1 cellular context compared by ENCODE assay signal in the genomic region with DNA sequence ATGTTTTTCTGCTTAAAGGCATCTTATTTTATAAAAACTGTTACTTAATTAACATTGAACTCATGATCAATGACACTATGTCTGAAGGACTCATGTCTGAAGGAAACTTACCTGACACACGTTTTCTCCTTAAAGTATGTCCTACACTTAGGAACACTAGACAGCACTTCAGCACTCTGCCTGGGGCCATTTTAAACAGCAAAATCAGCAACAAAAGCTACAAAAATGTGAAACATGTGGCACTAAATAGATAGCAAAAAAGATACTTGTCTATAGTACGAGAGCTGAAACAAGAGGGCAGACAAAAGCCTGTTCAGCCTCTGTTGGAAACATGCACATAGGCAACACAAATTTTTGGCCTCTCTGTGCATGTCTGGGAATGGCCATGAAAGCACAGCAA.
TF ChIP-seq lines count a peak whose summit lies in the region.

No MANE protein-coding gene starts in this region.

TF ChIP-seq in GM23338, 12 proteins besides CTCF, POLR2A, EP300 and RAD21 (continued from another document):
- TF ChIP-seq, protein P1, sequence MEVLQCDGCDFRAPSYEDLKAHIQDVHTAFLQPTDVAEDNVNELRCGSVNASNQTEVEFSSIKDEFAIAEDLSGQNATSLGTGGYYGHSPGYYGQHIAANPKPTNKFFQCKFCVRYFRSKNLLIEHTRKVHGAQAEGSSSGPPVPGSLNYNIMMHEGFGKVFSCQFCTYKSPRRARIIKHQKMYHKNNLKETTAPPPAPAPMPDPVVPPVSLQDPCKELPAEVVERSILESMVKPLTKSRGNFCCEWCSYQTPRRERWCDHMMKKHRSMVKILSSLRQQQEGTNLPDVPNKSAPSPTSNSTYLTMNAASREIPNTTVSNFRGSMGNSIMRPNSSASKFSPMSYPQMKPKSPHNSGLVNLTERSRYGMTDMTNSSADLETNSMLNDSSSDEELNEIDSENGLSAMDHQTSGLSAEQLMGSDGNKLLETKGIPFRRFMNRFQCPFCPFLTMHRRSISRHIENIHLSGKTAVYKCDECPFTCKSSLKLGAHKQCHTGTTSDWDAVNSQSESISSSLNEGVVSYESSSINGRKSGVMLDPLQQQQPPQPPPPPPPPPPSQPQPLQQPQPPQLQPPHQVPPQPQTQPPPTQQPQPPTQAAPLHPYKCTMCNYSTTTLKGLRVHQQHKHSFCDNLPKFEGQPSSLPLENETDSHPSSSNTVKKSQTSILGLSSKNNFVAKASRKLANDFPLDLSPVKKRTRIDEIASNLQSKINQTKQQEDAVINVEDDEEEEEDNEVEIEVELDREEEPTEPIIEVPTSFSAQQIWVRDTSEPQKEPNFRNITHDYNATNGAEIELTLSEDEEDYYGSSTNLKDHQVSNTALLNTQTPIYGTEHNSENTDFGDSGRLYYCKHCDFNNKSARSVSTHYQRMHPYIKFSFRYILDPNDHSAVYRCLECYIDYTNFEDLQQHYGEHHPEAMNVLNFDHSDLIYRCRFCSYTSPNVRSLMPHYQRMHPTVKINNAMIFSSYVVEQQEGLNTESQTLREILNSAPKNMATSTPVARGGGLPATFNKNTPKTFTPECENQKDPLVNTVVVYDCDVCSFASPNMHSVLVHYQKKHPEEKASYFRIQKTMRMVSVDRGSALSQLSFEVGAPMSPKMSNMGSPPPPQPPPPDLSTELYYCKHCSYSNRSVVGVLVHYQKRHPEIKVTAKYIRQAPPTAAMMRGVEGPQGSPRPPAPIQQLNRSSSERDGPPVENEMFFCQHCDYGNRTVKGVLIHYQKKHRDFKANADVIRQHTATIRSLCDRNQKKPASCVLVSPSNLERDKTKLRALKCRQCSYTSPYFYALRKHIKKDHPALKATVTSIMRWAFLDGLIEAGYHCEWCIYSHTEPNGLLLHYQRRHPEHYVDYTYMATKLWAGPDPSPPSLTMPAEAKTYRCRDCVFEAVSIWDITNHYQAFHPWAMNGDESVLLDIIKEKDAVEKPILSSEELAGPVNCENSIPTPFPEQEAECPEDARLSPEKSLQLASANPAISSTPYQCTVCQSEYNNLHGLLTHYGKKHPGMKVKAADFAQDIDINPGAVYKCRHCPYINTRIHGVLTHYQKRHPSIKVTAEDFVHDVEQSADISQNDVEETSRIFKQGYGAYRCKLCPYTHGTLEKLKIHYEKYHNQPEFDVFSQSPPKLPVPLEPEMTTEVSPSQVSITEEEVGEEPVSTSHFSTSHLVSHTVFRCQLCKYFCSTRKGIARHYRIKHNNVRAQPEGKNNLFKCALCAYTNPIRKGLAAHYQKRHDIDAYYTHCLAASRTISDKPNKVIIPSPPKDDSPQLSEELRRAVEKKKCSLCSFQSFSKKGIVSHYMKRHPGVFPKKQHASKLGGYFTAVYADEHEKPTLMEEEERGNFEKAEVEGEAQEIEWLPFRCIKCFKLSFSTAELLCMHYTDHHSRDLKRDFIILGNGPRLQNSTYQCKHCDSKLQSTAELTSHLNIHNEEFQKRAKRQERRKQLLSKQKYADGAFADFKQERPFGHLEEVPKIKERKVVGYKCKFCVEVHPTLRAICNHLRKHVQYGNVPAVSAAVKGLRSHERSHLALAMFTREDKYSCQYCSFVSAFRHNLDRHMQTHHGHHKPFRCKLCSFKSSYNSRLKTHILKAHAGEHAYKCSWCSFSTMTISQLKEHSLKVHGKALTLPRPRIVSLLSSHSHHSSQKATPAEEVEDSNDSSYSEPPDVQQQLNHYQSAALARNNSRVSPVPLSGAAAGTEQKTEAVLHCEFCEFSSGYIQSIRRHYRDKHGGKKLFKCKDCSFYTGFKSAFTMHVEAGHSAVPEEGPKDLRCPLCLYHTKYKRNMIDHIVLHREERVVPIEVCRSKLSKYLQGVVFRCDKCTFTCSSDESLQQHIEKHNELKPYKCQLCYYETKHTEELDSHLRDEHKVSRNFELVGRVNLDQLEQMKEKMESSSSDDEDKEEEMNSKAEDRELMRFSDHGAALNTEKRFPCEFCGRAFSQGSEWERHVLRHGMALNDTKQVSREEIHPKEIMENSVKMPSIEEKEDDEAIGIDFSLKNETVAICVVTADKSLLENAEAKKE (CRISPR knock-in tag; IDR thresholded peaks at IDR 0.05): no peak
- TF ChIP-seq CREB1 (CRISPR knock-in tag; IDR thresholded peaks at IDR 0.05; ENCODE audit: low read depth) (no peak), JUNB (IDR thresholded peaks at IDR 0.05; ENCODE audit: unreplicated experiment) (no peak), ZNF331 (CRISPR knock-in tag; IDR thresholded peaks at IDR 0.05; ENCODE audit: low read depth) (no peak), EZH2phosphoT487 (IDR thresholded peaks at IDR 0.05; ENCODE audit: unreplicated experiment) (no peak), ZNF114 (CRISPR knock-in tag; IDR thresholded peaks at IDR 0.05) (no peak), POLR2AphosphoS5 (IDR thresholded peaks at IDR 0.05; ENCODE audit: low read depth) (no peak), STAT1 (IDR thresholded peaks at IDR 0.05; ENCODE audit: unreplicated experiment) (no peak)
